ENCODE assay signal across 26 cellular contexts in genomic region chr6:16404456-16404855, GRCh38.
DNase-seq lines count a peak whose midpoint lies in the region; ATAC-seq and TF ChIP-seq lines count a peak whose summit lies in the region.
"Had no signal": no experiment of that assay in that cellular context is flagged by ENCODE, and none has a peak within 500 bp of the region (broad histone marks: within the 10 kb centered on the region; RNA-seq: fewer than 3 reads in every experiment).

No MANE protein-coding gene starts in this region.

- BruUV-seq in IMR-90 (replicated peaks; lab: Mats Ljungman, UMichigan), result no TSS peak

- peak overlapping the region; percentile 12; the same call in 1 of the 2 replicates for H3K4me2 ChIP-seq in IMR-90 (ENCODE audit: low read depth, low read length)

- H3K9me3 ChIP-seq in CD4-positive, CD25-positive, alpha-beta regulatory T cell (ENCODE audit: control insufficient read depth in 2 of 2, low read length in 2 of 2), result no peaks in the 10 kb centered on the region
- no peaks in the 10 kb centered on the region for H3K9me3 ChIP-seq in IMR-90 (ENCODE audit: control insufficient read depth, insufficient read depth, low read length)
- H3K9me3 ChIP-seq: spleen had no signal

- in situ Hi-C loops in IMR-90 (cut with MboI; ENCODE audit: low sequenced_read_pairs), result loop anchor here (10.0 kb wide), 1 partner anchor 360 kb away; the partner anchor contains the start of gene ATXN1

- H3K27ac Mint-ChIP-seq in CD4-positive, CD25-positive, alpha-beta regulatory T cell, result peak overlapping the region in 2 of 3 donors; percentile 30 to 31
- H3K27ac Mint-ChIP-seq: H9 had no signal

- H3K27ac ChIP-seq in CD4-positive, CD25-positive, alpha-beta regulatory T cell (ENCODE audit: insufficient read depth, low read length, poor library complexity, severe bottlenecking), result no peak overlapping the region
- peak overlapping the region; percentile 80; the same call in 1 of the 2 replicates for H3K27ac ChIP-seq in IMR-90 (ENCODE audit: insufficient read depth, low read length)
- H3K27ac ChIP-seq in rectal smooth muscle tissue (ENCODE audit: low read depth, low read length), result peak overlapping the region; percentile 27

- H2BK120ac ChIP-seq in IMR-90 (ENCODE audit: low read depth, low read length), result peak overlapping the region; percentile 75

- 0 out of 2 replicates have a peak overlapping the region, but pooled peaks have one; percentile 6 for H2BK20ac ChIP-seq in IMR-90 (ENCODE audit: low read depth, low read length)

- H3K36me3 ChIP-seq in CD4-positive, CD25-positive, alpha-beta regulatory T cell (ENCODE audit: control insufficient read depth, insufficient read depth, low read length), result peaks cover 13% of the 10 kb centered on the region
- H3K36me3 ChIP-seq in IMR-90 (ENCODE audit: control insufficient read depth, insufficient read depth, low read length) (peaks cover 8% of the 10 kb centered on the region; the same call in 1 of the 2 replicates), rectal smooth muscle tissue (ENCODE audit: control insufficient read depth, insufficient read depth, low read length) (no peaks in the 10 kb centered on the region)

- POLR2A ChIA-PET in IMR-90 (lab: Charles Lee; ENCODE audit: unreplicated experiment), result no interaction called here

- no peaks in the 10 kb centered on the region for H3K9me3 Mint-ChIP-seq in CD4-positive, CD25-positive, alpha-beta regulatory T cell
- H3K9me3 Mint-ChIP-seq: naive thymus-derived CD8-positive, alpha-beta T cell had no signal

- peak overlapping the region; percentile 70 for H3K23ac ChIP-seq in IMR-90 (ENCODE audit: low read depth, low read length)

- no peak overlapping the region for H3K4me3 ChIP-seq in CD4-positive, CD25-positive, alpha-beta regulatory T cell (ENCODE audit: low read depth, low read length)
- no peak overlapping the region for H3K4me3 ChIP-seq in IMR-90 (ENCODE audit: insufficient read depth, low read depth, low read length)
- no peak overlapping the region for H3K4me3 ChIP-seq in rectal smooth muscle tissue (ENCODE audit: low read length)
- H3K4me3 ChIP-seq: coronary artery, K562, spleen had no signal

- no peak for ATAC-seq in CD4-positive, CD25-positive, alpha-beta regulatory T cell (ENCODE audit: low read depth in 2 of 2)
- ATAC-seq in IMR-90 (ENCODE audit: low read depth), result no peak
- ATAC-seq: K562; left cardiac atrium; naive thymus-derived CD8-positive, alpha-beta T cell had no signal

- peak overlapping the region; percentile 87 for H4K91ac ChIP-seq in IMR-90 (ENCODE audit: insufficient read depth, low read depth, low read length)

- no peaks in the 10 kb centered on the region for H3K27me3 Mint-ChIP-seq in CD4-positive, CD25-positive, alpha-beta regulatory T cell
- H3K27me3 Mint-ChIP-seq: naive thymus-derived CD8-positive, alpha-beta T cell had no signal

- CTCF ChIA-PET in IMR-90 (lab: Yijun Ruan, JAX), result interaction anchor here (0.6 kb wide), 1 partner anchor 43 kb away, joined by 3 read pairs; no protein-coding TSS in a partner anchor

- no peak for TF ChIP-seq POLR2A in IMR-90 (IDR thresholded peaks at IDR 0.05; ENCODE audit: low read depth, low read length)

- H3K4me1 Mint-ChIP-seq in CD4-positive, CD25-positive, alpha-beta regulatory T cell, result peaks cover 19 to 46% (median 22%) of the 10 kb centered on the region in 4 donors
- H3K4me1 Mint-ChIP-seq: H9 had no signal

- intact Hi-C loops in IMR-90 (cut with micrococcal nuclease), result loop anchor here (5.0 to 10.0 kb wide), 3 partner anchors 108 to 560 kb away; partner anchors contain the start of gene ATXN1

- peak overlapping the region; percentile 89 for H3K18ac ChIP-seq in IMR-90 (ENCODE audit: low read depth, low read length)

- TF ChIP-seq CTCF in IMR-90 (conservative IDR thresholded peaks at IDR 0.05; ENCODE audit: low read depth, low read length), result no peak

- peak overlapping the region; percentile 79 for H3K4ac ChIP-seq in IMR-90 (ENCODE audit: low read depth, low read length)

- DNase-seq in CD4-positive, CD25-positive, alpha-beta regulatory T cell, result no peak
- no peak for DNase-seq in IMR-90
- DNase-seq in islet precursor cell, result peak; percentile 72
- DNase-seq in DMS79 treated with DMSO at 0.1 percent for 48 hours (lab: John Stamatoyannopoulos, UW), result no peak
- no peak for DNase-seq in stimulated activated CD4-positive, alpha-beta T cell treated with anti-CD3 and anti-CD28 coated beads, Interleukin-2, amount 100 ng/mL, for 48 hours
- no peak for DNase-seq in NCI-H748 (lab: John Stamatoyannopoulos, UW; ENCODE audit: unreplicated experiment)
- no peak for DNase-seq in SKM-1 (lab: John Stamatoyannopoulos, UW; ENCODE audit: unreplicated experiment)
- DNase-seq: activated CD4-positive, alpha-beta T cell treated with anti-CD3 and anti-CD28 coated beads for 48 hours; activated CD8-positive, alpha-beta memory T cell treated with anti-CD3 and anti-CD28 coated beads, Interleukin-2, amount 50 U/mL, for 48 hours; activated naive CD4-positive, alpha-beta T cell treated with Interleukin-2 at 50 U/mL for 16 hours; amygdala; C1 segment of cervical spinal cord; DMS 273 treated with DMSO at 0.1 percent for 48 hours; H9; left cardiac atrium; mesendoderm; MM.1S; naive thymus-derived CD8-positive, alpha-beta T cell; NCI-H1436 treated with DMSO at 0.1 percent for 48 hours; NK-92 treated with Interleukin-12 subunit alpha and Interleukin-12 subunit beta, amount 100 ng/mL, for 24 hours; SIG-M5; spleen; stimulated activated CD4-positive, alpha-beta T cell treated with anti-CD3 and anti-CD28 coated beads, Interleukin-4, amount 100 ng/mL, for 24 hours had no signal

- peak overlapping the region; percentile 87; the same call in 2 of the 3 replicates for H2BK15ac ChIP-seq in IMR-90 (ENCODE audit: low read depth, low read length)

- H4K8ac ChIP-seq in IMR-90 (ENCODE audit: low read depth in 2 of 2, low read length in 2 of 2), result peak overlapping the region; percentile 75 to 84; a peak in 2 of 4 replicates

- 100% methylated on average over 7 of the region's 15 CpGs; no CpG with 5 or more reads in 1 of the 2 experiments for WGBS in IMR-90 (ENCODE audit: extremely low coverage in 2 of 2, insufficient read length in 1 of 2), 2 experiments

- H3K9me1 ChIP-seq in IMR-90 (ENCODE audit: insufficient read depth, low read length), result peaks cover 22% of the 10 kb centered on the region

- H2AK9ac ChIP-seq in IMR-90 (replicated peaks; ENCODE audit: low read depth, low read length, poor library complexity), result no peak overlapping the region

- peak overlapping the region; percentile 89 for H4K5ac ChIP-seq in IMR-90 (ENCODE audit: low read depth, low read length)

- peaks cover 9 to 30% of the 10 kb centered on the region in 2 experiments for H3K79me1 ChIP-seq in IMR-90 (ENCODE audit: low read depth in 1 of 2, low read length in 2 of 2)

- peaks cover 3% of the 10 kb centered on the region for H3K4me1 ChIP-seq in CD4-positive, CD25-positive, alpha-beta regulatory T cell (ENCODE audit: control insufficient read depth, insufficient read depth, low read length, poor library complexity, severe bottlenecking)
- H3K4me1 ChIP-seq in IMR-90 (ENCODE audit: control insufficient read depth, insufficient read depth, low read length) (peaks cover 34% of the 10 kb centered on the region), rectal smooth muscle tissue (ENCODE audit: control insufficient read depth, insufficient read depth, low read length) (peaks cover 37% of the 10 kb centered on the region)

- H3K9ac ChIP-seq in IMR-90 (ENCODE audit: low read depth, low read length) (peak overlapping the region; percentile 28; the same call in 1 of the 2 replicates), rectal smooth muscle tissue (ENCODE audit: low read length) (no peak overlapping the region)

- H3K27me3 ChIP-seq in CD4-positive, CD25-positive, alpha-beta regulatory T cell (ENCODE audit: control insufficient read depth, insufficient read depth, low read length), result no peaks in the 10 kb centered on the region
- no peaks in the 10 kb centered on the region for H3K27me3 ChIP-seq in IMR-90 (ENCODE audit: control insufficient read depth, insufficient read depth, low read length)
- no peaks in the 10 kb centered on the region for H3K27me3 ChIP-seq in rectal smooth muscle tissue (ENCODE audit: control insufficient read depth, insufficient read depth, low read length)
- H3K27me3 ChIP-seq: spleen had no signal

- dilution Hi-C loops in IMR-90 (cut with HindIII; ENCODE audit: low sequenced_read_pairs, unreplicated experiment), result no loop called here

- 0 out of 2 replicates have a peak overlapping the region, but pooled peaks have one; percentile 10 for H3K56ac ChIP-seq in IMR-90 (ENCODE audit: extremely low read depth, insufficient read depth, low read length)

- H3K36me3 Mint-ChIP-seq in CD4-positive, CD25-positive, alpha-beta regulatory T cell, result peaks cover 28% of the 10 kb centered on the region

- H2AK5ac ChIP-seq in IMR-90 (ENCODE audit: low read depth, low read length), result peak overlapping the region; percentile 94

- H2BK5ac ChIP-seq in IMR-90 (ENCODE audit: low read depth, low read length, poor library complexity, severe bottlenecking), result peak overlapping the region; percentile 61

- no peak overlapping the region for H3K4me3 Mint-ChIP-seq in CD4-positive, CD25-positive, alpha-beta regulatory T cell
- H3K4me3 Mint-ChIP-seq: H9; naive thymus-derived CD8-positive, alpha-beta T cell had no signal

- TF ChIP-seq RAD21 in IMR-90 (IDR thresholded peaks at IDR 0.05; ENCODE audit: low read length), result no peak

- H4K20me1 ChIP-seq in IMR-90 (ENCODE audit: insufficient read depth, low read length), result no peaks in the 10 kb centered on the region

- peak overlapping the region; percentile 64 for H3K14ac ChIP-seq in IMR-90 (replicated peaks; ENCODE audit: low read depth, low read length)

- H2AFZ ChIP-seq in IMR-90 (replicated peaks; ENCODE audit: low read length, poor library complexity), result no peak overlapping the region

TF ChIP-seq in IMR-90, 13 proteins besides CTCF, POLR2A, EP300 and RAD21:
- TF ChIP-seq RCOR1 (IDR thresholded peaks at IDR 0.05; ENCODE audit: insufficient replicate concordance, low read length) (no peak), CHD1 (IDR thresholded peaks at IDR 0.05; ENCODE audit: low read depth, low read length) (no peak), USF2 (IDR thresholded peaks at IDR 0.05; ENCODE audit: low read depth, low read length) (no peak), FOS (IDR thresholded peaks at IDR 0.05; ENCODE audit: low read depth, low read length) (no peak), MXI1 (IDR thresholded peaks at IDR 0.05; ENCODE audit: borderline replicate concordance, low read depth, low read length) (no peak), MAFK (IDR thresholded peaks at IDR 0.05; ENCODE audit: low read depth, low read length) (no peak), MAZ (IDR thresholded peaks at IDR 0.05; ENCODE audit: borderline replicate concordance, low read depth, low read length) (no peak)
